Comparison of ENCODE assay signal across 8 cellular contexts in the genomic region with DNA sequence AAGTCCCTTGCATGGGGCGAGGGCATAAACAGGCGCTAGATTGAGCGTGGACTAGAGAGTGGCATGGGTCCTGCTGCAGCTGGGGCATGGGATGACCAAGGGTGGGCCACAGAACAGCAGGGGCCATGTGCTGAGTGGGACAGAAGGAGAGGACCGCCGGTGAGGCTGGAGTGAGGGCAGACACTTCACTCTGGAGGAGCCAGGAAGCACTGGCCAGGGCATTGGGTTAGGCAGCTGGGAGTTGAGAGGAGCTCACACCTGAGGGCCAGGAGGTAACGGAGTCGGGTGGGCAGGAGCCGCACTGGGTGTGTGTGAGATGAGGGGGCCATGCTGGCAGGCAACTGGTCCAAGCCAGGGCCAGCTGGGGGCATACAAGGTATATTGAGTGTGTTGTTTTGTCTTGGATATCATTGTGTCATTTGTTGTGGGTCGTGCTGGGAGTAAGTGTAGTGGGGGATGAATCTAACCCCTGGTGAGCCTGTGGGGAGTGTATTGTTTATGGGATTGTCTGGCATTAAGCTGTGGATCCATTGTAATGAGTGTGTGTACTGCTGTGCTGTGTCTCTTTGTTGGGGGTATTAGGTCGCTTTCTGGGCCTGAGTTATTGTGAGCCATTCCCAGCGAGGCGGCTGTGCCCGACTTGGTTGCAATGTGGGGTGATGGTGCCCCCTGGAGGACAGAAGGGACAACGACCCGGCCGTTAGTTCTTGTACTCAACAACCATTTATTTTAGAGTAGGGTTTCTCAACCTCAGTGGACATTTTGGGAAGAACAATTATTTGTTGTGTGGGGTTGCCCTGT.
DNase-seq lines count a peak whose midpoint lies in the region; ATAC-seq, FAIRE-seq and TF ChIP-seq lines count a peak whose summit lies in the region.
"Not testable (repeated sequence)": the region's sequence is repeated elsewhere in the genome, so short reads cannot be mapped to it uniquely, and the experiment has no call there.

No MANE protein-coding gene starts in this region.

- not testable (repeated sequence) for BruUV-seq in endothelial cell of umbilical vein (replicated peaks; lab: Mats Ljungman, UMichigan)

- not testable (repeated sequence) for H3K4me2 ChIP-seq in endothelial cell of umbilical vein (ENCODE audit: insufficient read depth, low read length)

- not testable (repeated sequence) for H4K20me1 ChIP-seq in endothelial cell of umbilical vein (replicated peaks; ENCODE audit: control insufficient read depth, extremely low read depth, insufficient read depth, low read length)

- dilution Hi-C loops in endothelial cell of umbilical vein (cut with MboI; ENCODE audit: extremely low pct_ligation_motif_present, low sequenced_read_pairs), result not testable (repeated sequence)

- POLR2A ChIA-PET in activated CD8-positive, alpha-beta T cell treated with anti-CD3 and anti-CD28 coated beads for 36 hours (lab: Charles Lee); endothelial cell of umbilical vein (lab: Charles Lee): not testable (repeated sequence)

- not testable (repeated sequence) for H3K36me3 Mint-ChIP-seq in activated CD8-positive, alpha-beta T cell treated with anti-CD3 and anti-CD28 coated beads for 36 hours (ENCODE audit: low read depth)

- not testable (repeated sequence) for H3K27ac Mint-ChIP-seq in activated CD8-positive, alpha-beta T cell treated with anti-CD3 and anti-CD28 coated beads for 36 hours

- FAIRE-seq in RCC 7860 (lab: Jason Lieb, UNC), result peak; percentile 30
- FAIRE-seq in endothelial cell of umbilical vein (lab: Jason Lieb, UNC), result peak; percentile 33

- not testable (repeated sequence) for H3K27ac ChIP-seq in C4-2B; endothelial cell of umbilical vein (ENCODE audit: insufficient read depth, low read depth, low read length); upper lobe of right lung

- H3K9me3 Mint-ChIP-seq in activated CD8-positive, alpha-beta T cell treated with anti-CD3 and anti-CD28 coated beads for 36 hours, result not testable (repeated sequence)

- not testable (repeated sequence) for H3K27me3 ChIP-seq in endothelial cell of umbilical vein (ENCODE audit: control insufficient read depth in 2 of 2, insufficient read depth in 2 of 2, low read length in 2 of 2); upper lobe of right lung

- not testable (repeated sequence) for H3K9me3 ChIP-seq in endothelial cell of umbilical vein (replicated peaks; ENCODE audit: control insufficient read depth, insufficient read depth, low read length); upper lobe of right lung

- H3K36me3 ChIP-seq in endothelial cell of umbilical vein (ENCODE audit: control insufficient read depth in 2 of 2, extremely low read depth in 1 of 2, insufficient read depth in 2 of 2, low read length in 2 of 2); upper lobe of right lung: not testable (repeated sequence)

- not testable (repeated sequence) for H3K4me1 ChIP-seq in endothelial cell of umbilical vein (ENCODE audit: control insufficient read depth, extremely low read depth, insufficient read depth, low read length); upper lobe of right lung

- H3K4me3 Mint-ChIP-seq in activated CD8-positive, alpha-beta T cell treated with anti-CD3 and anti-CD28 coated beads for 36 hours, result not testable (repeated sequence)

- H3K27me3 Mint-ChIP-seq in activated CD8-positive, alpha-beta T cell treated with anti-CD3 and anti-CD28 coated beads for 36 hours, result not testable (repeated sequence)

- not testable (repeated sequence) for H3K4me3 ChIP-seq in endothelial cell of umbilical vein (replicated peaks in 1 of 3; ENCODE audit: insufficient read depth in 1 of 3, low read depth in 1 of 3, low read length in 3 of 3); upper lobe of right lung

- not testable (repeated sequence) for H2AFZ ChIP-seq in endothelial cell of umbilical vein (ENCODE audit: low read depth, low read length)

- ATAC-seq in HG02870 (IDR thresholded peaks at IDR 0.05; ENCODE audit: unreplicated experiment), result peak; percentile 68
- ATAC-seq in activated CD8-positive, alpha-beta T cell treated with anti-CD3 and anti-CD28 coated beads for 36 hours, result not testable (repeated sequence)
- peak; percentile 65 for ATAC-seq in upper lobe of right lung

- not testable (repeated sequence) for H3K9ac ChIP-seq in endothelial cell of umbilical vein (replicated peaks; ENCODE audit: extremely low read depth, insufficient read depth, low read length)

- not testable (repeated sequence) for TF ChIP-seq POLR2A in endothelial cell of umbilical vein (IDR thresholded peaks at IDR 0.05; ENCODE audit: low read depth, low read length)

- H3K79me2 ChIP-seq in endothelial cell of umbilical vein (ENCODE audit: control insufficient read depth, insufficient read depth, low read length), result not testable (repeated sequence)

- H3K4me1 Mint-ChIP-seq in activated CD8-positive, alpha-beta T cell treated with anti-CD3 and anti-CD28 coated beads for 36 hours (ENCODE audit: low read depth), result not testable (repeated sequence)

- not testable (repeated sequence) for H3K9me1 ChIP-seq in endothelial cell of umbilical vein (replicated peaks; ENCODE audit: control insufficient read depth, extremely low read depth, insufficient read depth, low read length)

- TF ChIP-seq CTCF in C4-2B (conservative IDR thresholded peaks at IDR 0.05), result peak; percentile 21; the same call in 1 of the 2 replicates
- TF ChIP-seq CTCF in activated CD8-positive, alpha-beta T cell treated with anti-CD3 and anti-CD28 coated beads for 36 hours (IDR thresholded peaks at IDR 0.05); endothelial cell of umbilical vein (IDR thresholded peaks at IDR 0.05; ENCODE audit: extremely low read depth in 1 of 2, insufficient read depth in 1 of 2, low read depth in 1 of 2, low read length in 2 of 2); upper lobe of right lung (IDR thresholded peaks at IDR 0.05): not testable (repeated sequence)

- DNase-seq in RCC 7860 (ENCODE audit: low spot score); endothelial cell of umbilical vein (ENCODE audit: low read depth, low spot score); upper lobe of right lung: not testable (repeated sequence)
- peak; percentile 16 for DNase-seq in activated CD8-positive, alpha-beta T cell treated with anti-CD3 and anti-CD28 coated beads for 36 hours
- DNase-seq in iPS-NIHi11 (ENCODE audit: low spot score), result peak; percentile 0
- DNase-seq in stimulated activated CD4-positive, alpha-beta T cell treated with anti-CD3 and anti-CD28 coated beads, Interleukin-15, amount 100 ng/mL, for 24 hours, result peak; percentile 34

- intact Hi-C loops in activated CD8-positive, alpha-beta T cell treated with anti-CD3 and anti-CD28 coated beads for 36 hours (cut with micrococcal nuclease); endothelial cell of umbilical vein (cut with micrococcal nuclease); upper lobe of right lung (cut with DNase I): not testable (repeated sequence)

- CTCF ChIA-PET in activated CD8-positive, alpha-beta T cell treated with anti-CD3 and anti-CD28 coated beads for 36 hours (lab: Charles Lee); endothelial cell of umbilical vein (lab: Charles Lee): not testable (repeated sequence)
